Comparison of ENCODE assay signal across 8 cellular contexts in genomic region chr19:17390665-17391370, GRCh38. TPM values are rescaled to one million over a fixed set of nuclear protein-coding genes. Genes with fewer than 3 reads are reported as not detected.
A peak's percentile ranks its signal among the peaks of the same experiment; 100 is the strongest.
DNase-seq lines count a peak whose midpoint lies in the region; ATAC-seq and TF ChIP-seq lines count a peak whose summit lies in the region.

No MANE protein-coding gene starts in this region.

- no peaks in the 10 kb centered on the region for H4K20me1 ChIP-seq in PC-9 (ENCODE audit: insufficient read depth)

- H3K36me3 ChIP-seq in PC-9 (ENCODE audit: low read depth), result no peaks in the 10 kb centered on the region

- ATAC-seq in GM21528 (IDR thresholded peaks at IDR 0.05; ENCODE audit: low FRiP score, unreplicated experiment), result peak; percentile 67
- peak; percentile 99 to 100 for ATAC-seq in activated T-cell treated with anti-CD3 and anti-CD28 coated beads, Interleukin-2, amount 50 U/mL, for 72 hours (replicated peaks in 1 of 2)
- peak; percentile 99 for ATAC-seq in natural killer cell treated with Interleukin-12 subunit alpha and Interleukin-12 subunit beta and Interleukin-15 and Interleukin-18, amount 100 ng/mL, for 72 hours
- peak; percentile 96 to 99 for ATAC-seq in stimulated activated naive B cell treated with anti-CD40 and anti-IgM and Interleukin-4, amounts not matched to agents 10 μg/mL and 1 μg/mL and 100 μg/mL, for 72 hours (replicated peaks)

- POLR2A ChIA-PET in PC-9 (lab: Charles Lee; ENCODE audit: unreplicated experiment), result no interaction called here

- no peaks in the 10 kb centered on the region for H3K9me2 ChIP-seq in PC-9 (ENCODE audit: insufficient read depth)

- intact Hi-C loops in PC-9 (cut with micrococcal nuclease; ENCODE audit: unreplicated experiment), result no loop called here

- no peaks in the 10 kb centered on the region for H3K9me3 Mint-ChIP-seq in IgD-negative memory B cell
- H3K9me3 Mint-ChIP-seq in activated T-cell treated with anti-CD3 and anti-CD28 coated beads, Interleukin-2, amount 50 U/mL, for 72 hours, result no peaks in the 10 kb centered on the region
- H3K9me3 Mint-ChIP-seq in natural killer cell treated with Interleukin-12 subunit alpha and Interleukin-12 subunit beta and Interleukin-15 and Interleukin-18, amount 100 ng/mL, for 72 hours, result no peaks in the 10 kb centered on the region
- peaks cover 0 to 1% of the 10 kb centered on the region in 2 donors for H3K9me3 Mint-ChIP-seq in stimulated activated naive B cell treated with anti-CD40 and anti-IgM and Interleukin-4, amounts not matched to agents 10 μg/mL and 1 μg/mL and 100 μg/mL, for 72 hours

- H3K4me3 Mint-ChIP-seq in IgD-negative memory B cell, result peak overlapping the region; percentile 71 to 91 (median 81)
- peak overlapping the region; percentile 94 to 100 for H3K4me3 Mint-ChIP-seq in activated T-cell treated with anti-CD3 and anti-CD28 coated beads, Interleukin-2, amount 50 U/mL, for 72 hours
- H3K4me3 Mint-ChIP-seq in natural killer cell treated with Interleukin-12 subunit alpha and Interleukin-12 subunit beta and Interleukin-15 and Interleukin-18, amount 100 ng/mL, for 72 hours, result peak overlapping the region; percentile 89
- peak overlapping the region; percentile 93 for H3K4me3 Mint-ChIP-seq in stimulated activated naive B cell treated with anti-CD40 and anti-IgM and Interleukin-4, amounts not matched to agents 10 μg/mL and 1 μg/mL and 100 μg/mL, for 72 hours

- no peak overlapping the region for H3K27ac Mint-ChIP-seq in IgD-negative memory B cell
- no peak overlapping the region for H3K27ac Mint-ChIP-seq in activated T-cell treated with anti-CD3 and anti-CD28 coated beads, Interleukin-2, amount 50 U/mL, for 72 hours
- peak overlapping the region in 1 of 2 donors; percentile 64 for H3K27ac Mint-ChIP-seq in natural killer cell treated with Interleukin-12 subunit alpha and Interleukin-12 subunit beta and Interleukin-15 and Interleukin-18, amount 100 ng/mL, for 72 hours
- H3K27ac Mint-ChIP-seq in stimulated activated naive B cell treated with anti-CD40 and anti-IgM and Interleukin-4, amounts not matched to agents 10 μg/mL and 1 μg/mL and 100 μg/mL, for 72 hours, result peak overlapping the region; percentile 88

- BruUV-seq in PC-9 (replicated peaks; lab: Mats Ljungman, UMichigan), result no TSS peak

- H3K79me2 ChIP-seq in PC-9 (ENCODE audit: low read depth), result no peaks in the 10 kb centered on the region

- CTCF ChIA-PET in PC-9 (lab: Charles Lee), result interaction anchor here (0.5 to 0.7 kb wide), 2 partner anchors 70 to 98 kb away, joined by 4 read pairs; partner anchors contain the start of gene NXNL1

- H3K36me3 Mint-ChIP-seq in IgD-negative memory B cell, result no peaks in the 10 kb centered on the region
- H3K36me3 Mint-ChIP-seq in activated T-cell treated with anti-CD3 and anti-CD28 coated beads, Interleukin-2, amount 50 U/mL, for 72 hours (ENCODE audit: insufficient read depth in 2 of 2), result no peaks in the 10 kb centered on the region
- H3K36me3 Mint-ChIP-seq in natural killer cell treated with Interleukin-12 subunit alpha and Interleukin-12 subunit beta and Interleukin-15 and Interleukin-18, amount 100 ng/mL, for 72 hours, result no peaks in the 10 kb centered on the region
- H3K36me3 Mint-ChIP-seq in stimulated activated naive B cell treated with anti-CD40 and anti-IgM and Interleukin-4, amounts not matched to agents 10 μg/mL and 1 μg/mL and 100 μg/mL, for 72 hours, result peaks cover 0 to 7% of the 10 kb centered on the region in 2 donors

- peak; percentile 79 for TF ChIP-seq CTCF in PC-9 (conservative IDR thresholded peaks at IDR 0.05)
- TF ChIP-seq CTCF in fibroblast of mammary gland (conservative IDR thresholded peaks at IDR 0.05; ENCODE audit: control insufficient read depth, insufficient read depth, low read depth, low read length), result peak; percentile 35

- no peak overlapping the region for H3K27ac ChIP-seq in PC-9

- peak overlapping the region; percentile 92 for H2AFZ ChIP-seq in PC-9

- H3K4me2 ChIP-seq in PC-9, result peak overlapping the region; percentile 96

- DNase-seq in DMS153 treated with DMSO at 0.1 percent for 48 hours (lab: John Stamatoyannopoulos, UW; ENCODE audit: unreplicated experiment) (peak; percentile 82), PC-9 (peak; percentile 82 to 92), fibroblast of mammary gland (ENCODE audit: low read depth) (peak; percentile 80)
- DNase-seq in activated T-cell treated with anti-CD3 and anti-CD28 coated beads, Interleukin-2, amount 50 U/mL, for 72 hours, result peak; percentile 95 to 97
- DNase-seq in natural killer cell treated with Interleukin-12 subunit alpha and Interleukin-12 subunit beta and Interleukin-15 and Interleukin-18, amount 100 ng/mL, for 72 hours (ENCODE audit: low spot score), result peak; percentile 92
- DNase-seq in stimulated activated naive B cell treated with anti-CD40 and anti-IgM and Interleukin-4, amounts not matched to agents 10 μg/mL and 1 μg/mL and 100 μg/mL, for 72 hours, result peak; percentile 85

- H3K4me3 ChIP-seq in PC-9 (peak overlapping the region; percentile 64), fibroblast of mammary gland (ENCODE audit: control insufficient read depth, low read depth, low read length) (peak overlapping the region; percentile 51)

- peaks cover 7% of the 10 kb centered on the region; the same call in 1 of the 2 replicates for H3F3A ChIP-seq in PC-9 (ENCODE audit: insufficient read depth, low read depth)

- H3K4me1 Mint-ChIP-seq in IgD-negative memory B cell, result peaks cover 4 to 13% (median 11%) of the 10 kb centered on the region in 3 donors
- H3K4me1 Mint-ChIP-seq in activated T-cell treated with anti-CD3 and anti-CD28 coated beads, Interleukin-2, amount 50 U/mL, for 72 hours (ENCODE audit: low read depth), result peaks cover 18% of the 10 kb centered on the region
- H3K4me1 Mint-ChIP-seq in natural killer cell treated with Interleukin-12 subunit alpha and Interleukin-12 subunit beta and Interleukin-15 and Interleukin-18, amount 100 ng/mL, for 72 hours (ENCODE audit: low read depth in 2 of 2), result peaks cover 17 to 19% of the 10 kb centered on the region in 2 donors
- H3K4me1 Mint-ChIP-seq in stimulated activated naive B cell treated with anti-CD40 and anti-IgM and Interleukin-4, amounts not matched to agents 10 μg/mL and 1 μg/mL and 100 μg/mL, for 72 hours, result peaks cover 21 to 28% of the 10 kb centered on the region in 2 donors

- peaks cover 7% of the 10 kb centered on the region for H3K4me1 ChIP-seq in PC-9 (replicated peaks; ENCODE audit: insufficient read depth)

- H3K9me3 ChIP-seq in PC-9 (ENCODE audit: insufficient read depth, low read depth), result 0 out of 2 replicates have a peak, but pooled peaks cover 4% of the 10 kb centered on the region

- no peaks in the 10 kb centered on the region for H3K27me3 ChIP-seq in PC-9 (ENCODE audit: insufficient read depth, low read depth)

- H3K27me3 Mint-ChIP-seq in IgD-negative memory B cell, result peaks cover 7% of the 10 kb centered on the region
- H3K27me3 Mint-ChIP-seq in activated T-cell treated with anti-CD3 and anti-CD28 coated beads, Interleukin-2, amount 50 U/mL, for 72 hours (ENCODE audit: low read depth), result peaks cover 10% of the 10 kb centered on the region
- H3K27me3 Mint-ChIP-seq in natural killer cell treated with Interleukin-12 subunit alpha and Interleukin-12 subunit beta and Interleukin-15 and Interleukin-18, amount 100 ng/mL, for 72 hours, result peaks cover 0 to 3% of the 10 kb centered on the region in 2 donors
- H3K27me3 Mint-ChIP-seq in stimulated activated naive B cell treated with anti-CD40 and anti-IgM and Interleukin-4, amounts not matched to agents 10 μg/mL and 1 μg/mL and 100 μg/mL, for 72 hours, result peaks cover 4 to 6% of the 10 kb centered on the region in 2 donors

RNA-seq across cellular contexts. Expression of gene CCDC194, which starts 3.2 kb away (rescaled TPM):
- polyA plus RNA-seq in IgD-negative memory B cell, result not detected
- total RNA-seq in PC-9 (2021), result not detected in 2 replicates
- total RNA-seq in activated T-cell treated with anti-CD3 and anti-CD28 coated beads, Interleukin-2, amount 50 U/mL, for 72 hours, result 1 to 10 TPM; 2.2 to 2.8 TPM
- 1 to 10 TPM; 4.4 to 6.6 TPM for total RNA-seq in natural killer cell treated with Interleukin-12 subunit alpha and Interleukin-12 subunit beta and Interleukin-15 and Interleukin-18, amount 100 ng/mL, for 72 hours

RNA-seq across cellular contexts. Expression of gene PLVAP, which starts 13.7 kb away (rescaled TPM):
- polyA plus RNA-seq in IgD-negative memory B cell, result not detected
- total RNA-seq in PC-9 (2021), result not detected in 2 replicates
- total RNA-seq in activated T-cell treated with anti-CD3 and anti-CD28 coated beads, Interleukin-2, amount 50 U/mL, for 72 hours, result not detected
- total RNA-seq in natural killer cell treated with Interleukin-12 subunit alpha and Interleukin-12 subunit beta and Interleukin-15 and Interleukin-18, amount 100 ng/mL, for 72 hours, result under 1 TPM in 1 of 2 donors, not detected in 1; 0.59 TPM

RNA-seq across cellular contexts. Expression of gene BST2, which starts 14.6 kb away (rescaled TPM):
- polyA plus RNA-seq in IgD-negative memory B cell, result 162 TPM
- total RNA-seq in PC-9 (2021), result 2.7 and 3.3 TPM in 2 replicates
- total RNA-seq in activated T-cell treated with anti-CD3 and anti-CD28 coated beads, Interleukin-2, amount 50 U/mL, for 72 hours, result 10 to 100 TPM; 40.9 to 75.0 TPM
- total RNA-seq in natural killer cell treated with Interleukin-12 subunit alpha and Interleukin-12 subunit beta and Interleukin-15 and Interleukin-18, amount 100 ng/mL, for 72 hours, result 100 to 1,000 TPM; 150 to 282 TPM

RNA-seq across cellular contexts. Expression of gene MVB12A, which starts 29.0 kb away (rescaled TPM):
- polyA plus RNA-seq in IgD-negative memory B cell, result 22.2 TPM
- total RNA-seq in PC-9 (2021), result 58.1 and 80.0 TPM in 2 replicates
- 10 to 100 TPM; 32.4 to 38.4 TPM for total RNA-seq in activated T-cell treated with anti-CD3 and anti-CD28 coated beads, Interleukin-2, amount 50 U/mL, for 72 hours
- 10 to 100 TPM; 37.0 to 45.9 TPM for total RNA-seq in natural killer cell treated with Interleukin-12 subunit alpha and Interleukin-12 subunit beta and Interleukin-15 and Interleukin-18, amount 100 ng/mL, for 72 hours

RNA-seq across cellular contexts. Expression of gene GTPBP3, which starts 53.5 kb away (rescaled TPM):
- 11.1 TPM for polyA plus RNA-seq in IgD-negative memory B cell
- total RNA-seq in PC-9 (2021), result 48.8 and 50.7 TPM in 2 replicates
- 10 to 100 TPM; 26.0 to 39.1 TPM for total RNA-seq in activated T-cell treated with anti-CD3 and anti-CD28 coated beads, Interleukin-2, amount 50 U/mL, for 72 hours
- 10 to 100 TPM; 31.6 to 72.5 TPM for total RNA-seq in natural killer cell treated with Interleukin-12 subunit alpha and Interleukin-12 subunit beta and Interleukin-15 and Interleukin-18, amount 100 ng/mL, for 72 hours
